15 cellular contexts compared by ENCODE assay signal in genomic region chr5:116075117-116075910, GRCh38. TPM values are rescaled to one million over a fixed set of nuclear protein-coding genes. Genes with fewer than 3 reads are reported as not detected.
A peak's percentile ranks its signal among the peaks of the same experiment; 100 is the strongest.
DNase-seq lines count a peak whose midpoint lies in the region; ATAC-seq, FAIRE-seq and TF ChIP-seq lines count a peak whose summit lies in the region.
"Had no signal": no experiment of that assay in that cellular context is flagged by ENCODE, and none has a peak within 500 bp of the region (broad histone marks: within the 10 kb centered on the region; RNA-seq: fewer than 3 reads in every experiment).

No MANE protein-coding gene starts in this region.

- H3K9me3 Mint-ChIP-seq in immature natural killer cell = no peaks in the 10 kb centered on the region
- H3K9me3 Mint-ChIP-seq: CD4-positive, alpha-beta T cell had no signal

- 39 to 50% (median 43%) methylated on average over 6 of the region's 6 CpGs for WGBS in spleen, 5 donors

- no peak overlapping the region for H3K9ac ChIP-seq in BLaER1

- peaks cover 0 to 6% (median 3%) of the 10 kb centered on the region in 3 donors for H3K27me3 Mint-ChIP-seq in immature natural killer cell (ENCODE audit: low read depth in 3 of 3)

- TF ChIP-seq CTCF in spleen (IDR thresholded peaks at IDR 0.05 in 8 of 11, conservative IDR thresholded peaks at IDR 0.05 in 3 of 11) = no peak

- intact Hi-C loops in spleen (cut with DNase I; ENCODE audit: low total_unique reads) (no loop called here), left cardiac atrium (cut with DNase I) (no loop called here)

- FAIRE-seq in GM12892 (lab: Jason Lieb, UNC) = peak; percentile 44

- H3K4me1 ChIP-seq in BLaER1 (peaks cover 27% of the 10 kb centered on the region), spleen (peaks cover 0 to 20% (median 8%) of the 10 kb centered on the region in 6 donors)

- ATAC-seq in GM19463 (IDR thresholded peaks at IDR 0.05; ENCODE audit: unreplicated experiment) (no peak), left cardiac atrium (no peak)

- no peak overlapping the region for H3K4me3 ChIP-seq in BLaER1
- H3K4me3 ChIP-seq in spleen = no peak overlapping the region

- peaks cover under 1% of the 10 kb centered on the region; the same call in 1 of the 2 replicates for H3K36me3 ChIP-seq in BLaER1
- peaks cover 0 to 4% (median 0%) of the 10 kb centered on the region in 6 donors for H3K36me3 ChIP-seq in spleen

- H3K4me2 ChIP-seq in BLaER1 = peak overlapping the region; percentile 56

- peak overlapping the region in 3 of 6 donors; percentile 40 to 44 (median 41) for H3K27ac Mint-ChIP-seq in immature natural killer cell
- H3K27ac Mint-ChIP-seq: CD4-positive, alpha-beta T cell had no signal

- H4K20me1 ChIP-seq in BLaER1 = no peaks in the 10 kb centered on the region

- peaks cover 8 to 16% of the 10 kb centered on the region in 2 donors for H3K4me1 Mint-ChIP-seq in immature natural killer cell

- H3K36me3 Mint-ChIP-seq in immature natural killer cell = peaks cover 0 to 4% (median 0%) of the 10 kb centered on the region in 3 donors

- H3K27me3 ChIP-seq in BLaER1 = no peaks in the 10 kb centered on the region
- no peaks in the 10 kb centered on the region for H3K27me3 ChIP-seq in spleen (replicated peaks in 1 of 7)

- DNase-seq in GM12892 (ENCODE audit: insufficient read length) (no peak), SK-N-DZ (ENCODE audit: low spot score) (peak; percentile 27), immature natural killer cell (peak in 2 of 3 donors; percentile 24), LoVo (ENCODE audit: low spot score) (no peak), spleen (no peak), left cardiac atrium (no peak)
- DNase-seq: activated CD4-positive, CD25-positive, alpha-beta regulatory T cell; CD4-positive, alpha-beta T cell; NCI-H226; occipital lobe; SHP77; stimulated activated naive CD4-positive, alpha-beta T cell had no signal

- 0 out of 2 replicates have a peak overlapping the region, but pooled peaks have one; percentile 11 for H3K27ac ChIP-seq in BLaER1
- no peak overlapping the region for H3K27ac ChIP-seq in spleen

- no peak for TF ChIP-seq POLR2A in GM12892 (IDR thresholded peaks at IDR 0.05; ENCODE audit: low read depth, low read length)
- TF ChIP-seq POLR2A in spleen (IDR thresholded peaks at IDR 0.05) = no peak

- H3K9me3 ChIP-seq in BLaER1 (no peaks in the 10 kb centered on the region), spleen (no peaks in the 10 kb centered on the region)

- H3K4me3 Mint-ChIP-seq in immature natural killer cell = peak overlapping the region in 1 of 5 donors; percentile 15
- H3K4me3 Mint-ChIP-seq: CD4-positive, alpha-beta T cell had no signal

RNA-seq across cellular contexts. Expression of gene COMMD10, which starts 9.5 kb away (rescaled TPM):
- polyA plus RNA-seq in GM12892 (2012; ENCODE audit: missing spikeins) = 28.1 TPM
- polyA plus RNA-seq in SK-N-DZ (2014; cell fraction: cytosol; rRNA removed) = 37.4 and 42.6 TPM in 2 replicates
- 19.1 and 31.7 TPM in 2 replicates for polyA plus RNA-seq in SK-N-DZ (2014; cell fraction: nucleus; rRNA removed)
- 10 to 100 TPM; 48.8 to 69.1 (median 51.4) TPM for polyA plus RNA-seq in immature natural killer cell
- total RNA-seq in spleen = 10 to 100 TPM; 35.5 to 55.4 (median 45.2) TPM
- polyA plus RNA-seq in spleen = 10 to 100 TPM; 16.6 to 36.9 (median 22.5) TPM
- 10 to 100 TPM; 27.8 to 28.7 TPM for total RNA-seq in left cardiac atrium

RNA-seq across cellular contexts. Expression of gene ARL14EPL, which starts 43.0 kb away (rescaled TPM):
- polyA plus RNA-seq in GM12892 (2012; ENCODE audit: missing spikeins) = 0.13 TPM
- polyA plus RNA-seq in SK-N-DZ (2014; cell fraction: cytosol; rRNA removed) = not detected in 2 replicates
- not detected in 2 replicates for polyA plus RNA-seq in SK-N-DZ (2014; cell fraction: nucleus; rRNA removed)
- polyA plus RNA-seq in immature natural killer cell (not detected), spleen (under 1 TPM in 1 of 3 donors, not detected in 2; 0.09 TPM)
- total RNA-seq in spleen (1 to 10 TPM in 1 of 7 donors, not detected in 6; 2.9 TPM), left cardiac atrium (not detected)
- total RNA-seq: CD4-positive, alpha-beta T cell; frontal cortex; occipital lobe had no signal

Comparison
In these comparisons a context has a peak if more than half of its experiments do, and no peak if none do; other contexts are left out.
1. DNase-seq: peak in SK-N-DZ (single experiment) and immature natural killer cell (2 of 3); none in GM12892 (single experiment), LoVo (single experiment), spleen (single experiment) and left cardiac atrium (single experiment).